Comparison of ENCODE assay signal across 9 cellular contexts in genomic region chr5:35229076-35230042, GRCh38. TPM values are rescaled to one million over a fixed set of nuclear protein-coding genes. Genes with fewer than 3 reads are reported as not detected.
DNase-seq lines count a peak whose midpoint lies in the region; ATAC-seq, FAIRE-seq and TF ChIP-seq lines count a peak whose summit lies in the region.
"Had no signal": no experiment of that assay in that cellular context is flagged by ENCODE, and none has a peak within 500 bp of the region (broad histone marks: within the 10 kb centered on the region; RNA-seq: fewer than 3 reads in every experiment).

No MANE protein-coding gene starts in this region.

- no peaks in the 10 kb centered on the region for H3K36me3 Mint-ChIP-seq in activated CD4-positive, alpha-beta T cell treated with anti-CD3 and anti-CD28 coated beads, Interleukin-2, amount 10 ng/mL, durations not matched to agents 24 days and 14 days (ENCODE audit: low read depth)
- peaks cover 0 to 2% (median 0%) of the 10 kb centered on the region in 3 donors for H3K36me3 Mint-ChIP-seq in naive thymus-derived CD8-positive, alpha-beta T cell

- peak overlapping the region; percentile 48 for H3K18ac ChIP-seq in H1 (ENCODE audit: extremely low read depth, low read length)

- peaks cover 55% of the 10 kb centered on the region for H3K27me3 Mint-ChIP-seq in activated CD4-positive, alpha-beta T cell treated with anti-CD3 and anti-CD28 coated beads, Interleukin-2, amount 10 ng/mL, durations not matched to agents 24 days and 14 days
- peaks cover 45 to 96% (median 69%) of the 10 kb centered on the region in 5 donors for H3K27me3 Mint-ChIP-seq in naive thymus-derived CD8-positive, alpha-beta T cell

- peaks cover 0 to 3% (median 0%) of the 10 kb centered on the region in 4 experiments; a peak in 2 of 7 replicates for H3K4me1 ChIP-seq in H1 (replicated peaks in 1 of 4; ENCODE audit: control insufficient read depth in 3 of 4, insufficient read depth in 4 of 4, low read length in 3 of 4)
- H3K4me1 ChIP-seq in PC-9 (replicated peaks; ENCODE audit: insufficient read depth): no peaks in the 10 kb centered on the region

- peak; percentile 83 for TF ChIP-seq RAD21 in H1 (IDR thresholded peaks at IDR 0.05 in 1 of 2, conservative IDR thresholded peaks at IDR 0.05 in 1 of 2; ENCODE audit: low read depth in 2 of 2, low read length in 2 of 2)

- H3F3A ChIP-seq in PC-9 (ENCODE audit: insufficient read depth, low read depth): no peaks in the 10 kb centered on the region

- H2AFZ ChIP-seq in H1 (ENCODE audit: low read length): peak overlapping the region; percentile 43
- H2AFZ ChIP-seq in PC-9: no peak overlapping the region

- H2BK15ac ChIP-seq in H1 (ENCODE audit: low read length): 0 out of 2 replicates have a peak overlapping the region, but pooled peaks have one; percentile 46

- H3K9me3 ChIP-seq in H1 (ENCODE audit: insufficient read depth in 2 of 2, low read depth in 1 of 2, low read length in 1 of 2) (no peaks in the 10 kb centered on the region), PC-9 (ENCODE audit: insufficient read depth, low read depth) (no peaks in the 10 kb centered on the region)

- no peak overlapping the region for H3K27ac Mint-ChIP-seq in activated CD4-positive, alpha-beta T cell treated with anti-CD3 and anti-CD28 coated beads, Interleukin-2, amount 10 ng/mL, durations not matched to agents 24 days and 14 days
- no peak overlapping the region for H3K27ac Mint-ChIP-seq in naive thymus-derived CD8-positive, alpha-beta T cell

- no peak for TF ChIP-seq EP300 in H1 (IDR thresholded peaks at IDR 0.05; ENCODE audit: borderline replicate concordance in 1 of 2, low read depth in 2 of 2, low read length in 2 of 2)

- TF ChIP-seq CTCF in H1 (IDR thresholded peaks at IDR 0.05; ENCODE audit: control extremely low read depth in 1 of 3, insufficient read depth in 1 of 3, low read depth in 1 of 3, low read length in 3 of 3) (peak in 2 of 3 experiments; percentile 67 to 76; a peak in 3 of 4 replicates), PC-9 (conservative IDR thresholded peaks at IDR 0.05) (no peak)

- no peaks in the 10 kb centered on the region for H3K9me3 Mint-ChIP-seq in activated CD4-positive, alpha-beta T cell treated with anti-CD3 and anti-CD28 coated beads, Interleukin-2, amount 10 ng/mL, durations not matched to agents 24 days and 14 days
- H3K9me3 Mint-ChIP-seq in naive thymus-derived CD8-positive, alpha-beta T cell: peaks cover 0 to 2% (median 0%) of the 10 kb centered on the region in 9 donors

- no peak overlapping the region for H3K27ac ChIP-seq in H1 (ENCODE audit: low read depth, low read length)
- H3K27ac ChIP-seq in PC-9: no peak overlapping the region

- no peak overlapping the region for H3K23ac ChIP-seq in H1 (ENCODE audit: insufficient read length)

- CTCF ChIA-PET in H1 (lab: Charles Lee; ENCODE audit: partially characterized antibody): interaction anchor here (0.7 to 2.3 kb wide), 24 partner anchors 12 to 415 kb away, joined by 3 to 9 read pairs (median 4); no protein-coding TSS in a partner anchor
- CTCF ChIA-PET in PC-9 (lab: Charles Lee): interaction anchor here (0.7 to 0.8 kb wide), 2 partner anchors 75 to 972 kb away, joined by 3 to 6 read pairs; no protein-coding TSS in a partner anchor

- no peak overlapping the region for H2BK120ac ChIP-seq in H1 (replicated peaks; ENCODE audit: low read depth, low read length)

- H2BK20ac ChIP-seq in H1 (ENCODE audit: low read length): no peak overlapping the region

- no peaks in the 10 kb centered on the region for H3K79me2 ChIP-seq in H1 (ENCODE audit: control insufficient read depth in 1 of 2, insufficient read depth in 2 of 2, low read length in 2 of 2)
- H3K79me2 ChIP-seq in PC-9 (ENCODE audit: low read depth): no peaks in the 10 kb centered on the region

- H3K27me3 ChIP-seq in H1 (replicated peaks in 1 of 4; ENCODE audit: control insufficient read depth in 3 of 4, extremely low read depth in 1 of 4, insufficient read depth in 3 of 4, low read length in 3 of 4) (no peaks in the 10 kb centered on the region; a peak in 1 of 7 replicates), PC-9 (ENCODE audit: insufficient read depth, low read depth) (peaks cover 81% of the 10 kb centered on the region)

- intact Hi-C loops in activated CD4-positive, alpha-beta T cell treated with anti-CD3 and anti-CD28 coated beads, Interleukin-2, amount 10 ng/mL, durations not matched to agents 24 days and 14 days (cut with micrococcal nuclease): no loop called here
- intact Hi-C loops in PC-9 (cut with micrococcal nuclease; ENCODE audit: unreplicated experiment): no loop called here

- TF ChIP-seq POLR2A in H1 (IDR thresholded peaks at IDR 0.05; ENCODE audit: control extremely low read depth in 1 of 2, low read depth in 2 of 2, low read length in 2 of 2): peak in 1 of 2 experiments; percentile 41; a peak in 1 of 3 replicates

- H3K4ac ChIP-seq in H1 (replicated peaks; ENCODE audit: insufficient read length, low read depth, low read length): no peak overlapping the region

- H3K4me3 Mint-ChIP-seq in activated CD4-positive, alpha-beta T cell treated with anti-CD3 and anti-CD28 coated beads, Interleukin-2, amount 10 ng/mL, durations not matched to agents 24 days and 14 days: peak overlapping the region; percentile 29
- H3K4me3 Mint-ChIP-seq in naive thymus-derived CD8-positive, alpha-beta T cell: peak overlapping the region; percentile 66 to 84 (median 76)

- no TSS peak for BruUV-seq in PC-9 (replicated peaks; lab: Mats Ljungman, UMichigan)

- peak overlapping the region; percentile 95; the same call in 1 of the 2 replicates for H4K8ac ChIP-seq in H1 (ENCODE audit: extremely low read depth, insufficient read depth, low read length)

- H2BK5ac ChIP-seq in H1 (ENCODE audit: low read depth, low read length): no peak overlapping the region

- FAIRE-seq in H1 (lab: Jason Lieb, UNC): peak; percentile 88
- FAIRE-seq: colon had no signal

- peak; percentile 66 for ATAC-seq in HG02588 (IDR thresholded peaks at IDR 0.05; ENCODE audit: unreplicated experiment)
- ATAC-seq in naive thymus-derived CD8-positive, alpha-beta T cell: peak in 1 of 2 donors; percentile 18

- DNase-seq in activated CD4-positive, alpha-beta T cell treated with anti-CD3 and anti-CD28 coated beads, Interleukin-2, amount 10 ng/mL, durations not matched to agents 24 days and 14 days: no peak
- DNase-seq in activated CD4-positive, alpha-beta T cell treated with anti-CD3 and anti-CD28 coated beads for 4 hours: no peak
- DNase-seq in NOMO-1 (lab: John Stamatoyannopoulos, UW; ENCODE audit: unreplicated experiment in 2 of 2): peak; percentile 73 to 80
- DNase-seq in H1 (ENCODE audit: low read depth in 1 of 2, low spot score in 2 of 2): peak; percentile 74 to 79
- DNase-seq in naive thymus-derived CD8-positive, alpha-beta T cell: no peak
- DNase-seq in PC-9: no peak
- DNase-seq in epidermal melanocyte (ENCODE audit: insufficient read length, low spot score): no peak

- no peak overlapping the region for H2AK5ac ChIP-seq in H1 (ENCODE audit: low read depth, low read length)

- H4K91ac ChIP-seq in H1 (replicated peaks; ENCODE audit: insufficient read length, low read length): no peak overlapping the region

- WGBS in H1 (ENCODE audit: extremely low coverage in 1 of 2, insufficient coverage in 1 of 2, insufficient read length in 1 of 2, insufficient replicate concordance in 2 of 2, low coverage in 1 of 2, low lambda C conversion rate in 2 of 2, missing lambda C conversion rate in 1 of 2), 2 experiments: 6% methylated on average over 29 of the region's 30 CpGs; no CpG with 5 or more reads in 1 of the 2 experiments

- peaks cover 8% of the 10 kb centered on the region; the same call in 1 of the 2 replicates for H3K23me2 ChIP-seq in H1 (ENCODE audit: low read depth, low read length)

- H3K4me3 ChIP-seq in H1 (ENCODE audit: extremely low read depth in 1 of 4, insufficient read depth in 2 of 4, low read depth in 3 of 4, low read length in 4 of 4) (peak overlapping the region; percentile 49 to 75 (median 59)), PC-9 (no peak overlapping the region)

- H3K14ac ChIP-seq in H1 (ENCODE audit: insufficient read length): no peak overlapping the region

- H3K4me1 Mint-ChIP-seq in activated CD4-positive, alpha-beta T cell treated with anti-CD3 and anti-CD28 coated beads, Interleukin-2, amount 10 ng/mL, durations not matched to agents 24 days and 14 days: peaks cover 5% of the 10 kb centered on the region
- H3K4me1 Mint-ChIP-seq in naive thymus-derived CD8-positive, alpha-beta T cell: peaks cover 6 to 17% (median 12%) of the 10 kb centered on the region in 4 donors

- H3K4me2 ChIP-seq in H1 (ENCODE audit: insufficient read depth in 1 of 2, low read depth in 2 of 2, low read length in 2 of 2) (peak overlapping the region; percentile 77 to 87), PC-9 (no peak overlapping the region)

- POLR2A ChIA-PET in H1 (lab: Charles Lee; ENCODE audit: partially characterized antibody) (interaction anchor here (0.9 to 2.7 kb wide), 7 partner anchors 12 to 923 kb away, joined by 3 to 13 read pairs (median 3); partner anchors contain the start of gene SKP2), PC-9 (lab: Charles Lee; ENCODE audit: unreplicated experiment) (no interaction called here)
- POLR2A ChIA-PET in naive thymus-derived CD8-positive, alpha-beta T cell (lab: Charles Lee): no interaction called here

- no peak overlapping the region for H4K5ac ChIP-seq in H1 (ENCODE audit: insufficient read length, low read depth, low read length)

- peak overlapping the region; percentile 65; the same call in 1 of the 2 replicates for H2BK12ac ChIP-seq in H1 (ENCODE audit: low read depth, low read length)

- H4K20me1 ChIP-seq in H1 (replicated peaks in 1 of 2; ENCODE audit: control insufficient read depth in 1 of 2, insufficient read depth in 2 of 2, low read length in 2 of 2) (no peaks in the 10 kb centered on the region), PC-9 (ENCODE audit: insufficient read depth) (no peaks in the 10 kb centered on the region)

- H3K36me3 ChIP-seq in H1 (ENCODE audit: control insufficient read depth in 2 of 4, insufficient read depth in 4 of 4, low read length in 3 of 4) (no peaks in the 10 kb centered on the region), PC-9 (ENCODE audit: low read depth) (no peaks in the 10 kb centered on the region)

- H3K56ac ChIP-seq in H1 (replicated peaks; ENCODE audit: insufficient read length, low read depth, low read length): no peak overlapping the region

- H3K79me1 ChIP-seq in H1 (ENCODE audit: low read depth, low read length): no peaks in the 10 kb centered on the region

- no peaks in the 10 kb centered on the region for H3K9me2 ChIP-seq in PC-9 (ENCODE audit: insufficient read depth)

- peak overlapping the region in 3 of 4 experiments; percentile 56 to 71 (median 60); a peak in 6 of 7 replicates for H3K9ac ChIP-seq in H1 (replicated peaks in 1 of 4; ENCODE audit: extremely low read depth in 1 of 4, low read depth in 3 of 4, low read length in 3 of 4)

RNA-seq across cellular contexts. Expression of gene PRLR, which starts 0.9 kb away (rescaled TPM):
- not detected in 2 replicates for total RNA-seq in activated CD4-positive, alpha-beta T cell treated with anti-CD3 and anti-CD28 coated beads, Interleukin-2, amount 10 ng/mL, durations not matched to agents 24 days and 14 days
- total RNA-seq in H1 (2021; fragmentation: NEBNext Ultra II Directional; extraction: Animal tissue kit (Norgen Biotek cat#: 25700)): 2.5 and 2.7 TPM in 2 replicates
- polyA plus RNA-seq in H1 (2011; rRNA removed): 0.41 and 0.53 TPM in 2 replicates
- 0.49 TPM for polyA plus RNA-seq in H1 (2011; cell fraction: cytosol; rRNA removed)
- 1.4 TPM for polyA plus RNA-seq in H1 (2011; cell fraction: nucleus; rRNA removed)
- polyA plus RNA-seq in H1 (2012, experiment 1 of 2): 0.72 to 1.2 TPM (median 1.1 TPM) in 4 replicates
- 0.01 TPM for polyA plus RNA-seq in H1 (2012, experiment 2 of 2)
- polyA plus RNA-seq in H1 (2013, experiment 1 of 2): 0.71 TPM
- 0.83 TPM for polyA plus RNA-seq in H1 (2013, experiment 2 of 2)
- polyA minus RNA-seq in H1 (2011; rRNA and poly(A)+ RNA removed): 3.9 and 10.0 TPM in 2 replicates
- 1.1 TPM for polyA minus RNA-seq in H1 (2011; cell fraction: cytosol; rRNA and poly(A)+ RNA removed)
- 5.8 TPM for polyA minus RNA-seq in H1 (2011; cell fraction: nucleus; rRNA and poly(A)+ RNA removed)
- not detected for total RNA-seq in naive thymus-derived CD8-positive, alpha-beta T cell
- polyA plus RNA-seq in naive thymus-derived CD8-positive, alpha-beta T cell: not detected
- total RNA-seq in PC-9 (2021): not detected in 2 replicates

Comparison
In these comparisons a context has a peak if more than half of its experiments do, and no peak if none do; other contexts are left out.
1. DNase-seq: peak in NOMO-1 (2 of 2) and H1 (2 of 2); none in activated CD4-positive, alpha-beta T cell treated with anti-CD3 and anti-CD28 coated beads, Interleukin-2, amount 10 ng/mL, durations not matched to agents 24 days and 14 days (single experiment), activated CD4-positive, alpha-beta T cell treated with anti-CD3 and anti-CD28 coated beads for 4 hours (0 of 2), naive thymus-derived CD8-positive, alpha-beta T cell (0 of 10), PC-9 (0 of 2) and epidermal melanocyte (single experiment).